Comparison of ENCODE assay signal across 1 cellular context in genomic region chr16:27205436-27206065, GRCh38.
TF ChIP-seq lines count a peak whose summit lies in the region.

No MANE protein-coding gene starts in this region.

TF ChIP-seq in HepG2, 621 proteins besides CTCF, POLR2A, EP300 and RAD21 (continued from another document):
- TF ChIP-seq AFF4 (CRISPR knock-in tag; IDR thresholded peaks at IDR 0.05): no peak
- TF ChIP-seq ZNF660 (CRISPR knock-in tag; IDR thresholded peaks at IDR 0.05; ENCODE audit: borderline replicate concordance, low read depth): no peak
- no peak for TF ChIP-seq DNMT3B (CRISPR knock-in tag; conservative IDR thresholded peaks at IDR 0.05)
- no peak for TF ChIP-seq AGO2 (optimal IDR thresholded peaks at IDR 0.05; ENCODE audit: low read depth, low read length)
- TF ChIP-seq MED13 (CRISPR knock-in tag; IDR thresholded peaks at IDR 0.05): no peak
- TF ChIP-seq SATB2 (CRISPR knock-in tag; IDR thresholded peaks at IDR 0.05): no peak
- no peak for TF ChIP-seq ZSCAN5A (CRISPR knock-in tag; IDR thresholded peaks at IDR 0.05; ENCODE audit: borderline replicate concordance)
- TF ChIP-seq ZNF326 (CRISPR knock-in tag; IDR thresholded peaks at IDR 0.05; ENCODE audit: borderline replicate concordance): no peak
- TF ChIP-seq MBNL3 (CRISPR knock-in tag; conservative IDR thresholded peaks at IDR 0.05): no peak
- TF ChIP-seq ZNF562 (CRISPR knock-in tag; IDR thresholded peaks at IDR 0.05; ENCODE audit: borderline replicate concordance): no peak
- no peak for TF ChIP-seq NFYC (CRISPR knock-in tag; IDR thresholded peaks at IDR 0.05)
- no peak for TF ChIP-seq PHB2 (IDR thresholded peaks at IDR 0.05; ENCODE audit: partially characterized antibody)
- no peak for TF ChIP-seq ZBTB26 (CRISPR knock-in tag; IDR thresholded peaks at IDR 0.05; ENCODE audit: borderline replicate concordance)
